ENCODE assay signal across 1 cellular context in genomic region chr7:148505955-148506354, GRCh38.
TF ChIP-seq lines count a peak whose summit lies in the region.

No MANE protein-coding gene starts in this region.

TF ChIP-seq in GM12878, 131 proteins besides CTCF, POLR2A, EP300 and RAD21:
- no peak for TF ChIP-seq RAD51 (IDR thresholded peaks at IDR 0.05)
- TF ChIP-seq NRF1 (conservative IDR thresholded peaks at IDR 0.05; ENCODE audit: low read depth, low read length): no peak
- no peak for TF ChIP-seq CBX3 (IDR thresholded peaks at IDR 0.05; ENCODE audit: borderline replicate concordance, low read depth)
- TF ChIP-seq IRF3 (IDR thresholded peaks at IDR 0.05): no peak
- no peak for TF ChIP-seq CHD2 (IDR thresholded peaks at IDR 0.05; ENCODE audit: borderline replicate concordance, low read depth, low read length)
- TF ChIP-seq JUND (IDR thresholded peaks at IDR 0.05; ENCODE audit: low read depth, low read length): no peak
- TF ChIP-seq ZBTB33 (IDR thresholded peaks at IDR 0.05): no peak
- TF ChIP-seq USF2 (IDR thresholded peaks at IDR 0.05; ENCODE audit: borderline replicate concordance, low read depth, low read length): no peak
- no peak for TF ChIP-seq RUNX3 (IDR thresholded peaks at IDR 0.05; ENCODE audit: low read length)
- TF ChIP-seq MTA2 (IDR thresholded peaks at IDR 0.05; ENCODE audit: low read depth): no peak
- no peak for TF ChIP-seq CBX5 (IDR thresholded peaks at IDR 0.05; ENCODE audit: low read depth)
- no peak for TF ChIP-seq E4F1 (IDR thresholded peaks at IDR 0.05; ENCODE audit: borderline replicate concordance, partially characterized antibody)
- TF ChIP-seq EGR1 (IDR thresholded peaks at IDR 0.05; ENCODE audit: borderline replicate concordance in 1 of 2, low read depth in 2 of 2, low read length in 2 of 2): no peak
- TF ChIP-seq BMI1 (IDR thresholded peaks at IDR 0.05; ENCODE audit: borderline replicate concordance): no peak
- TF ChIP-seq ZSCAN29 (IDR thresholded peaks at IDR 0.05): no peak
- no peak for TF ChIP-seq CEBPZ (IDR thresholded peaks at IDR 0.05; ENCODE audit: low read depth, low read length)
- TF ChIP-seq ZNF217 (IDR thresholded peaks at IDR 0.05): no peak
